Comparison of ENCODE assay signal across 10 cellular contexts in genomic region chr4:137967480-137968190, GRCh38.
"Had no signal": no experiment of that assay in that cellular context is flagged by ENCODE, and none has a peak within 500 bp of the region (broad histone marks: within the 10 kb centered on the region; RNA-seq: fewer than 3 reads in every experiment).

No MANE protein-coding gene starts in this region.

- H3K27ac ChIP-seq: colonic mucosa, ovary, thyroid gland had no signal

- H3K4me3 ChIP-seq: colonic mucosa, ovary, thyroid gland had no signal

- FAIRE-seq: astrocyte, urothelium cell line had no signal

- H3K27me3 ChIP-seq: colonic mucosa, ovary, thyroid gland had no signal

- H3K9me3 ChIP-seq: colonic mucosa, ovary, thyroid gland had no signal

- H3K4me1 ChIP-seq: colonic mucosa, thyroid gland had no signal

- DNase-seq: activated CD4-positive, alpha-beta memory T cell treated with anti-CD3 and anti-CD28 coated beads, Interleukin-2, amount 10 ng/mL, durations not matched to agents 7 days and 5 days; activated CD4-positive, alpha-beta T cell treated with anti-CD3 and anti-CD28 coated beads for 1 hour; activated T-cell treated with anti-CD3 and anti-CD28 coated beads, Interleukin-2, amount 50 U/mL, for 48 hours; caudate nucleus; colonic mucosa; ovary; T-helper 9 cell; thyroid gland had no signal

- H3K36me3 ChIP-seq: colonic mucosa, ovary, thyroid gland had no signal
